Comparison of ENCODE assay signal across 24 cellular contexts in the genomic region with DNA sequence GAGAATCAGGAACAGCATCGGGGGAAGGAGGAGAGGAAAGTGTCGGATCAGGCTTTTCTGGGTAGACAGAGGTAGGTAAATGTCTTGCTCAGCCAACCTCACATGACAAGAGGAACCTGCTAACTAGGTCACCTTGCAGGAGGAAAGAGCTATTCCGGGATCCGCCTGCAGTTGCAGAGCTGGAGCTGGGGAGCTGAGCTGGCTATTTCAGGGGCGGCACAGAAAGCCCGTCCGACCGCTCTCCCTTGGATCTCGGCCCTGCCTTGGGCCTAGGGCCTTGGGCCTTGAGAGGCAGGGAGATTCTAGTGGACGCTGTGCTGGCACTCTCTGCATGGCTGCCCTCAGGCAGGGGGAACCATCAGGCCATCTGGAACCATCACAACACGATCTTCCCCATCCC. TPM values are rescaled to one million over a fixed set of nuclear protein-coding genes. Genes with fewer than 3 reads are reported as not detected.
A peak's percentile ranks its signal among the peaks of the same experiment; 100 is the strongest.
DNase-seq lines count a peak whose midpoint lies in the region; ATAC-seq and TF ChIP-seq lines count a peak whose summit lies in the region.
"Had no signal": no experiment of that assay in that cellular context is flagged by ENCODE, and none has a peak within 500 bp of the region (broad histone marks: within the 10 kb centered on the region; RNA-seq: fewer than 3 reads in every experiment).

No MANE protein-coding gene starts in this region.

- H3K27ac Mint-ChIP-seq in WTC11, result no peak overlapping the region
- H3K27ac Mint-ChIP-seq: mesothelial cell of epicardium had no signal

- CTCF ChIA-PET in WTC11 (lab: Charles Lee), result interaction anchor here (0.6 to 5.0 kb wide), 9 partner anchors 10 to 258 kb away, joined by 3 to 42 read pairs (median 5); partner anchors contain the start of genes CITED4 and RIMS3

- TF ChIP-seq CTCF in WTC11 (IDR thresholded peaks at IDR 0.05) (no peak), sigmoid colon (IDR thresholded peaks at IDR 0.05) (no peak), brain microvascular endothelial cell (IDR thresholded peaks at IDR 0.05; ENCODE audit: low read depth, low read length, missing control alignments) (no peak)

- H3K9me3 Mint-ChIP-seq in WTC11, result no peaks in the 10 kb centered on the region
- H3K9me3 Mint-ChIP-seq: mesothelial cell of epicardium had no signal

- H3K4me1 Mint-ChIP-seq in WTC11, result peaks cover 7% of the 10 kb centered on the region; the same call in 1 of the 2 replicates
- H3K4me1 Mint-ChIP-seq: mesothelial cell of epicardium had no signal

- ATAC-seq in WTC11, result peak; percentile 72
- ATAC-seq in GM18519 (IDR thresholded peaks at IDR 0.05; ENCODE audit: low FRiP score, unreplicated experiment), result no peak
- ATAC-seq: GM12878 had no signal

- 87 to 89% methylated on average over 11 of the region's 11 CpGs for WGBS in sigmoid colon, 2 donors

- no peaks in the 10 kb centered on the region for H3K27me3 ChIP-seq in H7 (ENCODE audit: control insufficient read depth, insufficient read depth, low read length)
- H3K27me3 ChIP-seq in sigmoid colon, result no peaks in the 10 kb centered on the region
- H3K27me3 ChIP-seq in brain microvascular endothelial cell (replicated peaks), result no peaks in the 10 kb centered on the region
- H3K27me3 ChIP-seq: neutrophil, vagina had no signal

- no peaks in the 10 kb centered on the region for H3K4me1 ChIP-seq in sigmoid colon
- H3K4me1 ChIP-seq: vagina had no signal

- in situ Hi-C loops in brain microvascular endothelial cell (cut with HindIII; ENCODE audit: low pct_ligation_motif_present, low sequenced_read_pairs), result no loop called here

- H3K4me3 Mint-ChIP-seq in WTC11, result no peak overlapping the region
- H3K4me3 Mint-ChIP-seq: mesothelial cell of epicardium had no signal

- peaks cover 5% of the 10 kb centered on the region; the same call in 1 of the 2 replicates for H3K27me3 Mint-ChIP-seq in WTC11 (ENCODE audit: low read depth)

- peak; percentile 50 for DNase-seq in H7
- peak; percentile 23 for DNase-seq in WTC11 (ENCODE audit: low spot score)
- peak; percentile 19 for DNase-seq in inferior parietal cortex (ENCODE audit: extremely low spot score)
- peak; percentile 43 for DNase-seq in sigmoid colon
- DNase-seq in brain microvascular endothelial cell, result no peak
- DNase-seq in Ammon's horn (ENCODE audit: low spot score), result no peak
- DNase-seq: activated CD4-positive, alpha-beta T cell treated with anti-CD3 and anti-CD28 coated beads for 1 hour; activated gamma-delta T cell treated with Interleukin-2 at 50 U/mL for 16 hours; AML-193; Calu3; GF-D8; hippocampal formation; Karpas-422; NCI-H1105; NCI-H748 treated with DMSO at 0.1 percent for 48 hours; PC-9; stimulated activated CD4-positive, alpha-beta T cell treated with anti-CD3 and anti-CD28 coated beads, Interleukin-2, amount 100 ng/mL, for 24 hours; T-helper 9 cell had no signal

- H3K36me3 ChIP-seq in H7 (replicated peaks; ENCODE audit: control insufficient read depth, insufficient read depth, low read length), result no peaks in the 10 kb centered on the region
- no peaks in the 10 kb centered on the region for H3K36me3 ChIP-seq in sigmoid colon
- H3K36me3 ChIP-seq in brain microvascular endothelial cell (replicated peaks), result no peaks in the 10 kb centered on the region
- H3K36me3 ChIP-seq: neutrophil, vagina had no signal

- TF ChIP-seq POLR2A in sigmoid colon (IDR thresholded peaks at IDR 0.05), result no peak

- POLR2A ChIA-PET in WTC11 (lab: Charles Lee), result no interaction called here

- H3K36me3 Mint-ChIP-seq in WTC11, result no peaks in the 10 kb centered on the region
- H3K36me3 Mint-ChIP-seq: mesothelial cell of epicardium had no signal

- H3K4me3 ChIP-seq in H7 (ENCODE audit: insufficient read depth, low read depth, low read length) (no peak overlapping the region), sigmoid colon (no peak overlapping the region), brain microvascular endothelial cell (ENCODE audit: low read depth, low read length) (no peak overlapping the region)
- H3K4me3 ChIP-seq: GM12878, PC-9, SK-N-MC, vagina had no signal

- no peak for TF ChIP-seq EP300 in sigmoid colon (IDR thresholded peaks at IDR 0.05)

- H3K9me3 ChIP-seq in sigmoid colon, result no peaks in the 10 kb centered on the region
- H3K9me3 ChIP-seq: neutrophil, vagina had no signal

- intact Hi-C loops in sigmoid colon (cut with DNase I), result no loop called here

- no peak overlapping the region for H3K27ac ChIP-seq in sigmoid colon
- H3K27ac ChIP-seq in brain microvascular endothelial cell, result no peak overlapping the region
- H3K27ac ChIP-seq: neutrophil, PC-9, SK-N-MC, vagina had no signal

TF ChIP-seq in WTC11, 78 proteins besides CTCF, POLR2A, EP300 and RAD21:
- TF ChIP-seq FOXP1 (CRISPR knock-in tag; IDR thresholded peaks at IDR 0.05; ENCODE audit: borderline replicate concordance), result 0 out of 2 replicates have a peak, but pooled peaks have one; percentile 30
- TF ChIP-seq, protein P1, sequence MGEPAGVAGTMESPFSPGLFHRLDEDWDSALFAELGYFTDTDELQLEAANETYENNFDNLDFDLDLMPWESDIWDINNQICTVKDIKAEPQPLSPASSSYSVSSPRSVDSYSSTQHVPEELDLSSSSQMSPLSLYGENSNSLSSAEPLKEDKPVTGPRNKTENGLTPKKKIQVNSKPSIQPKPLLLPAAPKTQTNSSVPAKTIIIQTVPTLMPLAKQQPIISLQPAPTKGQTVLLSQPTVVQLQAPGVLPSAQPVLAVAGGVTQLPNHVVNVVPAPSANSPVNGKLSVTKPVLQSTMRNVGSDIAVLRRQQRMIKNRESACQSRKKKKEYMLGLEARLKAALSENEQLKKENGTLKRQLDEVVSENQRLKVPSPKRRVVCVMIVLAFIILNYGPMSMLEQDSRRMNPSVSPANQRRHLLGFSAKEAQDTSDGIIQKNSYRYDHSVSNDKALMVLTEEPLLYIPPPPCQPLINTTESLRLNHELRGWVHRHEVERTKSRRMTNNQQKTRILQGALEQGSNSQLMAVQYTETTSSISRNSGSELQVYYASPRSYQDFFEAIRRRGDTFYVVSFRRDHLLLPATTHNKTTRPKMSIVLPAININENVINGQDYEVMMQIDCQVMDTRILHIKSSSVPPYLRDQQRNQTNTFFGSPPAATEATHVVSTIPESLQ (CRISPR knock-in tag; IDR thresholded peaks at IDR 0.05), result no peak
- no peak for TF ChIP-seq NFYB (CRISPR knock-in tag; conservative IDR thresholded peaks at IDR 0.05; ENCODE audit: low read depth)
- TF ChIP-seq ATF1 (CRISPR knock-in tag; IDR thresholded peaks at IDR 0.05), result no peak
- TF ChIP-seq CREB1 (CRISPR knock-in tag; IDR thresholded peaks at IDR 0.05), result no peak

RNA-seq across cellular contexts. Expression of gene CTPS1, which starts 56.5 kb away (rescaled TPM):
- 68.0 and 81.9 TPM in 2 replicates for total RNA-seq in H7 (2014; rRNA removed; shearing (Covaris generic))
- total RNA-seq in WTC11 (2021) (65.7 to 73.4 TPM (median 65.8 TPM) in 3 replicates), sigmoid colon (10 to 100 TPM; 26.0 to 99.0 (median 58.0) TPM)
- polyA plus RNA-seq in sigmoid colon, result 10 to 100 TPM in 1 of 3 donors, 1 to 10 TPM in 2; 1.8 to 18.1 (median 5.1) TPM

Comparison
In these comparisons a context has a peak if more than half of its experiments do, and no peak if none do; other contexts are left out.
1. DNase-seq: peak in H7 (single experiment), WTC11 (single experiment), inferior parietal cortex (single experiment) and sigmoid colon (single experiment); none in brain microvascular endothelial cell (single experiment) and Ammon's horn (single experiment).